In genomic region chr12:6871052-6871957, GRCh38 we compare ENCODE assay signal across 6 cellular contexts. TPM values are rescaled to one million over a fixed set of nuclear protein-coding genes. Genes with fewer than 3 reads are reported as not detected.
A peak's percentile ranks its signal among the peaks of the same experiment; 100 is the strongest.
DNase-seq lines count a peak whose midpoint lies in the region; ATAC-seq, FAIRE-seq and TF ChIP-seq lines count a peak whose summit lies in the region.

No MANE protein-coding gene starts in this region.

- no peak for FAIRE-seq in H54 (lab: Jason Lieb, UNC)

- peak; percentile 12 for ATAC-seq in stimulated activated naive CD8-positive, alpha-beta T cell treated with anti-CD3 and anti-CD28 coated beads, Interleukin-15, Interleukin-2, amounts not matched to agents 100 U/mL and 50 U/mL, for 24 hours
- no peak for ATAC-seq in GM21528 (IDR thresholded peaks at IDR 0.05; ENCODE audit: low FRiP score, unreplicated experiment)

- H3K4me3 ChIP-seq in fibroblast of villous mesenchyme (ENCODE audit: low read depth, low read length): peak overlapping the region; percentile 85

- 0 out of 2 replicates have a peak, but pooled peaks have one; percentile 27 for TF ChIP-seq POLR2A in H54 (IDR thresholded peaks at IDR 0.05; ENCODE audit: low read depth, low read length)
- TF ChIP-seq POLR2A in Raji (IDR thresholded peaks at IDR 0.05; ENCODE audit: insufficient read depth, low read depth, low read length): peak; percentile 70

- no peak for TF ChIP-seq CTCF in fibroblast of villous mesenchyme (IDR thresholded peaks at IDR 0.05; ENCODE audit: insufficient read depth, low read depth, low read length)

- DNase-seq in H54 (ENCODE audit: insufficient read length, low spot score) (peak; percentile 60), fibroblast of villous mesenchyme (ENCODE audit: low read depth) (no peak), NCI-H2196 treated with DMSO at 0.1 percent for 48 hours (lab: John Stamatoyannopoulos, UW; ENCODE audit: unreplicated experiment) (no peak)
- DNase-seq in stimulated activated naive CD8-positive, alpha-beta T cell treated with anti-CD3 and anti-CD28 coated beads, Interleukin-15, Interleukin-2, amounts not matched to agents 100 U/mL and 50 U/mL, for 24 hours: peak; percentile 63

RNA-seq across cellular contexts. Expression of gene SPSB2, which starts 1.8 kb away (rescaled TPM):
- 6.0 and 8.7 TPM in 2 replicates for total RNA-seq in fibroblast of villous mesenchyme

RNA-seq across cellular contexts. Expression of gene TPI1, which starts 4.0 kb away (rescaled TPM):
- 620 and 695 TPM in 2 replicates for total RNA-seq in fibroblast of villous mesenchyme

RNA-seq across cellular contexts. Expression of gene USP5, which starts 19.4 kb away (rescaled TPM):
- 91.5 and 96.7 TPM in 2 replicates for total RNA-seq in fibroblast of villous mesenchyme

RNA-seq across cellular contexts. Expression of gene CDCA3, which starts 20.2 kb away (rescaled TPM):
- total RNA-seq in fibroblast of villous mesenchyme: 18.4 and 21.2 TPM in 2 replicates

RNA-seq across cellular contexts. Expression of gene GNB3, which starts 30.6 kb away (rescaled TPM):
- 1.7 and 3.9 TPM in 2 replicates for total RNA-seq in fibroblast of villous mesenchyme

Comparison
In these comparisons a context has a peak if more than half of its experiments do, and no peak if none do; other contexts are left out.
1. DNase-seq: peak in H54 (single experiment) and stimulated activated naive CD8-positive, alpha-beta T cell treated with anti-CD3 and anti-CD28 coated beads, Interleukin-15, Interleukin-2, amounts not matched to agents 100 U/mL and 50 U/mL, for 24 hours (single experiment); none in fibroblast of villous mesenchyme (single experiment) and NCI-H2196 treated with DMSO at 0.1 percent for 48 hours (single experiment).